Comparison of ENCODE assay signal across 1 cellular context in the genomic region with DNA sequence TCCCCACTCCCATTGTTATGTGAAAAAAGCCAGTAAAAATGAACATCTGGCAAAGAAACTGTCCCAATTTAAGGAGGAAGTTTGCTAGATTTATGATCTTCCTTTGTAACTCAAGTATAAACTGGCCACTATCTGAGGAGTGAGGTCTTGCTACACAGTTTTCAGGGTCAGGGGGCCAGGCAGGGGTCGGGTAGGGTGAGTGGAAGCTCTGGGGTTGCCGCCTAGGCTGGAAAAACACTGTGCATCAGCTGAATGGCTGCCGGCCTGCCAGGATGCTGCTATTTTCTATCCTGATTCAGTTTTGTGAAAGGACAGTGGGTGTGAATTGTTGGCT.
TF ChIP-seq lines count a peak whose summit lies in the region.

No MANE protein-coding gene starts in this region.

TF ChIP-seq in SK-N-SH, 30 proteins besides CTCF, POLR2A, EP300 and RAD21 (continued from another document):
- TF ChIP-seq, protein P1, sequence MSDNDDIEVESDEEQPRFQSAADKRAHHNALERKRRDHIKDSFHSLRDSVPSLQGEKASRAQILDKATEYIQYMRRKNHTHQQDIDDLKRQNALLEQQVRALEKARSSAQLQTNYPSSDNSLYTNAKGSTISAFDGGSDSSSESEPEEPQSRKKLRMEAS (IDR thresholded peaks at IDR 0.05; ENCODE audit: low read depth): no peak
- TF ChIP-seq SIN3A (IDR thresholded peaks at IDR 0.05; ENCODE audit: borderline replicate concordance, low read depth, low read length): no peak
TF ChIP-seq in SK-N-SH: peak in this region for 0.
